11 cellular contexts compared by ENCODE assay signal in genomic region chr2:237886702-237887481, GRCh38. TPM values are rescaled to one million over a fixed set of nuclear protein-coding genes. Genes with fewer than 3 reads are reported as not detected.
DNase-seq lines count a peak whose midpoint lies in the region; ATAC-seq and TF ChIP-seq lines count a peak whose summit lies in the region.
"Had no signal": no experiment of that assay in that cellular context is flagged by ENCODE, and none has a peak within 500 bp of the region (broad histone marks: within the 10 kb centered on the region; RNA-seq: fewer than 3 reads in every experiment).

No MANE protein-coding gene starts in this region.

- TF ChIP-seq POLR2A in upper lobe of left lung (IDR thresholded peaks at IDR 0.05) = no peak

- H3K9me2 ChIP-seq in SK-N-SH = no peaks in the 10 kb centered on the region

- no peaks in the 10 kb centered on the region for H3K4me1 Mint-ChIP-seq in endothelial cell (ENCODE audit: unreplicated experiment)

- POLR2A ChIA-PET in SK-N-SH (lab: Yijun Ruan, JAX) = interaction anchor here (0.6 to 4.9 kb wide), 8 partner anchors 12 to 353 kb away, joined by 3 to 24 read pairs (median 6); partner anchors contain the start of gene SCLY

- peak; percentile 35 to 46 for ATAC-seq in upper lobe of left lung (ENCODE audit: low FRiP score in 2 of 2)
- ATAC-seq in HG03097 (IDR thresholded peaks at IDR 0.05; ENCODE audit: low FRiP score, unreplicated experiment) = no peak

- no peaks in the 10 kb centered on the region for H3K36me3 Mint-ChIP-seq in endothelial cell (ENCODE audit: low read depth, unreplicated experiment)
- H3K36me3 Mint-ChIP-seq: mesothelial cell of epicardium had no signal

- H3K27ac ChIP-seq in SK-N-SH (ENCODE audit: low read depth in 2 of 2, low read length in 1 of 2) (peak overlapping the region in 1 of 2 experiments; percentile 99; a peak in 2 of 4 replicates), mucosa of rectum (ENCODE audit: low read depth in 2 of 2, low read length in 2 of 2) (peak overlapping the region; percentile 22 to 58), upper lobe of left lung (peak overlapping the region in 3 of 4 donors; percentile 49 to 71 (median 58)), colonic mucosa (no peak overlapping the region)

- H3K4me1 ChIP-seq in SK-N-SH (ENCODE audit: control insufficient read depth in 1 of 2, insufficient read depth in 2 of 2, low read depth in 1 of 2, low read length in 1 of 2) (peaks cover 0 to 57% of the 10 kb centered on the region in 2 experiments; a peak in 1 of 4 replicates), mucosa of rectum (ENCODE audit: control insufficient read depth in 2 of 2, insufficient read depth in 2 of 2, low read length in 2 of 2) (no peaks in the 10 kb centered on the region), upper lobe of left lung (peaks cover 0 to 12% (median 4%) of the 10 kb centered on the region in 4 donors), colonic mucosa (no peaks in the 10 kb centered on the region)

- WGBS in SK-N-SH (ENCODE audit: low lambda C conversion rate) = 53% methylated on average over 20 of the region's 23 CpGs
- 85 to 92% methylated on average over 11 to 22 of the region's 23 CpGs for WGBS in upper lobe of left lung, 2 donors

- TF ChIP-seq RAD21 in SK-N-SH (IDR thresholded peaks at IDR 0.05; ENCODE audit: low read length) = peak; percentile 16

- peak; percentile 9 to 98; a peak in 3 of 4 replicates for TF ChIP-seq EP300 in SK-N-SH (IDR thresholded peaks at IDR 0.05; ENCODE audit: borderline replicate concordance in 1 of 2, low read depth in 1 of 2, low read length in 1 of 2)
- TF ChIP-seq EP300 in upper lobe of left lung (IDR thresholded peaks at IDR 0.05) = no peak

- no peaks in the 10 kb centered on the region for H3F3A ChIP-seq in SK-N-SH (replicated peaks; ENCODE audit: insufficient read depth)

- H3K4me3 Mint-ChIP-seq in endothelial cell (ENCODE audit: unreplicated experiment) = no peak overlapping the region
- H3K4me3 Mint-ChIP-seq: mesothelial cell of epicardium had no signal

- TF ChIP-seq CTCF in SK-N-SH (IDR thresholded peaks at IDR 0.05) (no peak), fibroblast of the aortic adventitia (IDR thresholded peaks at IDR 0.05; ENCODE audit: insufficient read depth, low read length) (no peak), upper lobe of left lung (IDR thresholded peaks at IDR 0.05) (no peak), colonic mucosa (IDR thresholded peaks at IDR 0.05) (no peak), endothelial cell (IDR thresholded peaks at IDR 0.05; ENCODE audit: unreplicated experiment) (no peak)

- H3K4me2 ChIP-seq in SK-N-SH = no peak overlapping the region

- intact Hi-C loops in colonic mucosa (cut with DNase I) = no loop called here

- no peaks in the 10 kb centered on the region for H4K20me1 ChIP-seq in SK-N-SH (ENCODE audit: insufficient read depth)

- H3K27me3 ChIP-seq in SK-N-SH (ENCODE audit: insufficient read depth) (no peaks in the 10 kb centered on the region), mucosa of rectum (ENCODE audit: control insufficient read depth in 2 of 2, insufficient read depth in 2 of 2, low read length in 2 of 2) (no peaks in the 10 kb centered on the region), upper lobe of left lung (no peaks in the 10 kb centered on the region), colonic mucosa (no peaks in the 10 kb centered on the region)

- CTCF ChIA-PET in SK-N-SH (lab: Yijun Ruan, JAX) = interaction anchor here (0.7 to 7.4 kb wide), 6 partner anchors 23 to 372 kb away, joined by 3 to 58 read pairs (median 6); no protein-coding TSS in a partner anchor

- H3K4me3 ChIP-seq in SK-N-SH (ENCODE audit: low read depth in 2 of 2, low read length in 1 of 2) (no peak overlapping the region), fibroblast of the aortic adventitia (ENCODE audit: low read depth, low read length) (no peak overlapping the region), mucosa of rectum (ENCODE audit: low read length in 2 of 2) (no peak overlapping the region), upper lobe of left lung (no peak overlapping the region), colonic mucosa (no peak overlapping the region)

- H3K9me3 ChIP-seq in SK-N-SH = no peaks in the 10 kb centered on the region
- H3K9me3 ChIP-seq in mucosa of rectum (ENCODE audit: control insufficient read depth in 2 of 2, low read length in 2 of 2) = no peaks in the 10 kb centered on the region
- H3K9me3 ChIP-seq in upper lobe of left lung = no peaks in the 10 kb centered on the region
- no peaks in the 10 kb centered on the region for H3K9me3 ChIP-seq in colonic mucosa

- no peak overlapping the region for H3K27ac Mint-ChIP-seq in endothelial cell (ENCODE audit: unreplicated experiment)
- H3K27ac Mint-ChIP-seq: mesothelial cell of epicardium had no signal

- peaks cover 8% of the 10 kb centered on the region for H3K27me3 Mint-ChIP-seq in endothelial cell (ENCODE audit: unreplicated experiment)

- DNase-seq in SK-N-SH (peak; percentile 86), fibroblast of the aortic adventitia (ENCODE audit: low read depth) (peak; percentile 86), upper lobe of left lung (peak in 1 of 2 donors; percentile 54), colonic mucosa (no peak), endothelial cell (ENCODE audit: low spot score) (no peak), DMS53 treated with DMSO at 0.1 percent for 48 hours (lab: John Stamatoyannopoulos, UW; ENCODE audit: unreplicated experiment) (no peak)
- DNase-seq: foreskin melanocyte, MM.1S had no signal

- no peak overlapping the region for H3K9ac ChIP-seq in SK-N-SH
- H3K9ac ChIP-seq in mucosa of rectum (ENCODE audit: low read depth in 1 of 2, low read length in 2 of 2) = no peak overlapping the region
- H3K9ac ChIP-seq in colonic mucosa (ENCODE audit: low read depth in 2 of 2, low read length in 2 of 2) = no peak overlapping the region

- no peaks in the 10 kb centered on the region for H3K79me2 ChIP-seq in SK-N-SH (ENCODE audit: insufficient read depth)

- H2AFZ ChIP-seq in SK-N-SH (ENCODE audit: low read depth) = no peak overlapping the region

- no peaks in the 10 kb centered on the region for H3K36me3 ChIP-seq in SK-N-SH (replicated peaks in 1 of 2; ENCODE audit: control insufficient read depth in 1 of 2, insufficient read depth in 2 of 2, low read length in 1 of 2)
- H3K36me3 ChIP-seq in mucosa of rectum (ENCODE audit: control insufficient read depth in 2 of 2, insufficient read depth in 2 of 2, low read length in 2 of 2) = no peaks in the 10 kb centered on the region
- H3K36me3 ChIP-seq in upper lobe of left lung = no peaks in the 10 kb centered on the region
- H3K36me3 ChIP-seq in colonic mucosa = no peaks in the 10 kb centered on the region

- H3K9me3 Mint-ChIP-seq in endothelial cell (ENCODE audit: unreplicated experiment) = no peaks in the 10 kb centered on the region
- H3K9me3 Mint-ChIP-seq: mesothelial cell of epicardium had no signal

TF ChIP-seq in SK-N-SH, 30 proteins besides CTCF, POLR2A, EP300 and RAD21 (continues in another document):
- TF ChIP-seq ELF1 (IDR thresholded peaks at IDR 0.05) (no peak), TEAD4 (IDR thresholded peaks at IDR 0.05; ENCODE audit: borderline replicate concordance, insufficient read depth) (no peak), CHD2 (IDR thresholded peaks at IDR 0.05; ENCODE audit: low read length, partially characterized antibody) (peak; percentile 88), GATA2 (CRISPR knock-in tag; IDR thresholded peaks at IDR 0.05) (peak; percentile 85), GABPA (IDR thresholded peaks at IDR 0.05; ENCODE audit: low read depth) (no peak), RFX5 (IDR thresholded peaks at IDR 0.05; ENCODE audit: low read length) (no peak), MXI1 (IDR thresholded peaks at IDR 0.05; ENCODE audit: low read depth, low read length) (peak; percentile 76), MEF2A (IDR thresholded peaks at IDR 0.05; ENCODE audit: borderline replicate concordance, low read depth) (no peak), RXRA (IDR thresholded peaks at IDR 0.05; ENCODE audit: borderline replicate concordance, low read depth) (no peak), FOXJ3 (CRISPR knock-in tag; IDR thresholded peaks at IDR 0.05) (peak; percentile 88), POLR2AphosphoS5 (IDR thresholded peaks at IDR 0.05; ENCODE audit: low read depth, low read length) (peak; percentile 67; the same call in 1 of the 2 replicates), TCF12 (IDR thresholded peaks at IDR 0.05) (peak; percentile 93), YY1 (IDR thresholded peaks at IDR 0.05; ENCODE audit: low read depth) (no peak), JUND (IDR thresholded peaks at IDR 0.05) (no peak), NRF1 (IDR thresholded peaks at IDR 0.05; ENCODE audit: low read depth, low read length) (no peak)
- TF ChIP-seq, protein P1, sequence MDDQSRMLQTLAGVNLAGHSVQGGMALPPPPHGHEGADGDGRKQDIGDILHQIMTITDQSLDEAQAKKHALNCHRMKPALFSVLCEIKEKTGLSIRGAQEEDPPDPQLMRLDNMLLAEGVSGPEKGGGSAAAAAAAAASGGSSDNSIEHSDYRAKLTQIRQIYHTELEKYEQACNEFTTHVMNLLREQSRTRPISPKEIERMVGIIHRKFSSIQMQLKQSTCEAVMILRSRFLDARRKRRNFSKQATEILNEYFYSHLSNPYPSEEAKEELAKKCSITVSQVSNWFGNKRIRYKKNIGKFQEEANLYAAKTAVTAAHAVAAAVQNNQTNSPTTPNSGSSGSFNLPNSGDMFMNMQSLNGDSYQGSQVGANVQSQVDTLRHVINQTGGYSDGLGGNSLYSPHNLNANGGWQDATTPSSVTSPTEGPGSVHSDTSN (IDR thresholded peaks at IDR 0.05) = peak; percentile 86
- TF ChIP-seq, protein P2, sequence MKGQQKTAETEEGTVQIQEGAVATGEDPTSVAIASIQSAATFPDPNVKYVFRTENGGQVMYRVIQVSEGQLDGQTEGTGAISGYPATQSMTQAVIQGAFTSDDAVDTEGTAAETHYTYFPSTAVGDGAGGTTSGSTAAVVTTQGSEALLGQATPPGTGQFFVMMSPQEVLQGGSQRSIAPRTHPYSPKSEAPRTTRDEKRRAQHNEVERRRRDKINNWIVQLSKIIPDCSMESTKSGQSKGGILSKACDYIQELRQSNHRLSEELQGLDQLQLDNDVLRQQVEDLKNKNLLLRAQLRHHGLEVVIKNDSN (IDR thresholded peaks at IDR 0.05; ENCODE audit: borderline replicate concordance, low read depth) = no peak

RNA-seq across cellular contexts. Expression of gene RAMP1, which starts 27.5 kb away (rescaled TPM):
- 21.2 and 27.9 TPM in 2 replicates for polyA plus RNA-seq in SK-N-SH (2012; rRNA removed)
- polyA plus RNA-seq in SK-N-SH (2012; cell fraction: cytosol; rRNA removed) = 9.2 and 16.3 TPM in 2 replicates
- 6.3 and 8.5 TPM in 2 replicates for polyA plus RNA-seq in SK-N-SH (2012; cell fraction: nucleus; rRNA removed)
- total RNA-seq in fibroblast of the aortic adventitia (ENCODE audit: low replicate concordance) (3.1 and 3.4 TPM in 2 replicates), upper lobe of left lung (10 to 100 TPM in 3 of 6 donors, 1 to 10 TPM in 3; 3.4 to 14.4 (median 9.9) TPM), colonic mucosa (10 to 100 TPM in 1 of 2 donors, 1 to 10 TPM in 1; 2.7 to 27.2 TPM), endothelial cell (ENCODE audit: unreplicated experiment) (2.2 TPM)

Comparison
In these comparisons a context has a peak if more than half of its experiments do, and no peak if none do; other contexts are left out.
1. DNase-seq: peak in SK-N-SH (single experiment) and fibroblast of the aortic adventitia (single experiment); none in colonic mucosa (single experiment), endothelial cell (single experiment) and DMS53 treated with DMSO at 0.1 percent for 48 hours (single experiment).